Comparison of ENCODE assay signal across 10 cellular contexts in genomic region chr3:134426660-134427181, GRCh38. TPM values are rescaled to one million over a fixed set of nuclear protein-coding genes. Genes with fewer than 3 reads are reported as not detected.
DNase-seq lines count a peak whose midpoint lies in the region; FAIRE-seq and TF ChIP-seq lines count a peak whose summit lies in the region.
"Had no signal": no experiment of that assay in that cellular context is flagged by ENCODE, and none has a peak within 500 bp of the region (broad histone marks: within the 10 kb centered on the region; RNA-seq: fewer than 3 reads in every experiment).

No MANE protein-coding gene starts in this region.

- intact Hi-C loops in PC-9 (cut with micrococcal nuclease; ENCODE audit: unreplicated experiment) (loop anchor here (1.0 kb wide), 6 partner anchors 44 to 118 kb away; no protein-coding TSS in a partner anchor), endothelial cell of umbilical vein (cut with micrococcal nuclease) (loop anchor here (1.0 to 2.0 kb wide), 5 partner anchors 20 to 57 kb away; partner anchors contain the start of gene AMOTL2)

- dilution Hi-C loops in endothelial cell of umbilical vein (cut with MboI; ENCODE audit: extremely low pct_ligation_motif_present, low sequenced_read_pairs), result no loop called here

- TF ChIP-seq CTCF in PC-9 (conservative IDR thresholded peaks at IDR 0.05) (no peak), endothelial cell of umbilical vein (IDR thresholded peaks at IDR 0.05; ENCODE audit: extremely low read depth in 1 of 2, insufficient read depth in 1 of 2, low read depth in 1 of 2, low read length in 2 of 2) (no peak)

- H3K4me3 ChIP-seq in PC-9 (no peak overlapping the region), endothelial cell of umbilical vein (replicated peaks in 1 of 3; ENCODE audit: insufficient read depth in 1 of 3, low read depth in 1 of 3, low read length in 3 of 3) (no peak overlapping the region)

- H3K36me3 ChIP-seq in PC-9 (ENCODE audit: low read depth) (no peaks in the 10 kb centered on the region), endothelial cell of umbilical vein (ENCODE audit: control insufficient read depth in 2 of 2, extremely low read depth in 1 of 2, insufficient read depth in 2 of 2, low read length in 2 of 2) (no peaks in the 10 kb centered on the region)

- H3K4me1 ChIP-seq in PC-9 (replicated peaks; ENCODE audit: insufficient read depth) (peaks cover 31% of the 10 kb centered on the region), endothelial cell of umbilical vein (ENCODE audit: control insufficient read depth, extremely low read depth, insufficient read depth, low read length) (peaks cover 8% of the 10 kb centered on the region)

- H3F3A ChIP-seq in PC-9 (ENCODE audit: insufficient read depth, low read depth), result peaks cover 25% of the 10 kb centered on the region; the same call in 1 of the 2 replicates

- POLR2A ChIA-PET in PC-9 (lab: Charles Lee; ENCODE audit: unreplicated experiment) (interaction anchor here (0.6 to 1.3 kb wide), 5 partner anchors 45 to 974 kb away, joined by 3 to 15 read pairs (median 5); partner anchors contain the start of gene AMOTL2), endothelial cell of umbilical vein (lab: Charles Lee) (no interaction called here)

- H3K79me2 ChIP-seq in PC-9 (ENCODE audit: low read depth) (no peaks in the 10 kb centered on the region), endothelial cell of umbilical vein (ENCODE audit: control insufficient read depth, insufficient read depth, low read length) (no peaks in the 10 kb centered on the region)

- H2AFZ ChIP-seq in PC-9 (no peak overlapping the region), endothelial cell of umbilical vein (ENCODE audit: low read depth, low read length) (peak overlapping the region; percentile 13)

- no peaks in the 10 kb centered on the region for H3K9me1 ChIP-seq in endothelial cell of umbilical vein (replicated peaks; ENCODE audit: control insufficient read depth, extremely low read depth, insufficient read depth, low read length)

- H3K9me2 ChIP-seq in PC-9 (ENCODE audit: insufficient read depth), result no peaks in the 10 kb centered on the region

- no peak overlapping the region for H3K9ac ChIP-seq in endothelial cell of umbilical vein (replicated peaks; ENCODE audit: extremely low read depth, insufficient read depth, low read length)

- no peaks in the 10 kb centered on the region for H3K9me3 ChIP-seq in PC-9 (ENCODE audit: insufficient read depth, low read depth)
- H3K9me3 ChIP-seq in endothelial cell of umbilical vein (replicated peaks; ENCODE audit: control insufficient read depth, insufficient read depth, low read length), result no peaks in the 10 kb centered on the region

- no peaks in the 10 kb centered on the region for H4K20me1 ChIP-seq in PC-9 (ENCODE audit: insufficient read depth)
- no peaks in the 10 kb centered on the region for H4K20me1 ChIP-seq in endothelial cell of umbilical vein (replicated peaks; ENCODE audit: control insufficient read depth, extremely low read depth, insufficient read depth, low read length)

- BruUV-seq in PC-9 (replicated peaks; lab: Mats Ljungman, UMichigan) (TSS peak; percentile 95), endothelial cell of umbilical vein (replicated peaks; lab: Mats Ljungman, UMichigan) (no TSS peak)

- TF ChIP-seq POLR2A in endothelial cell of umbilical vein (IDR thresholded peaks at IDR 0.05; ENCODE audit: low read depth, low read length), result no peak

- DNase-seq in AG20443 (ENCODE audit: low spot score), result peak; percentile 76
- no peak for DNase-seq in PC-9
- no peak for DNase-seq in endothelial cell of umbilical vein (ENCODE audit: low read depth, low spot score)
- DNase-seq in non-pigmented ciliary epithelial cell (ENCODE audit: low read depth), result peak; percentile 51
- DNase-seq in central memory CD4-positive, alpha-beta T cell, result no peak
- no peak for DNase-seq in activated naive CD4-positive, alpha-beta T cell (lab: John Stamatoyannopoulos, UW)
- DNase-seq in COR-L47 (lab: John Stamatoyannopoulos, UW), result no peak
- no peak for DNase-seq in stimulated activated naive CD4-positive, alpha-beta T cell (lab: John Stamatoyannopoulos, UW)
- DNase-seq: activated CD4-positive, CD25-positive, alpha-beta regulatory T cell treated with anti-CD3 and anti-CD28 coated beads, Interleukin-2, amount 50 U/mL, for 72 hours; activated T-cell treated with anti-CD3 and anti-CD28 coated beads, Interleukin-2, amount 50 U/mL, for 72 hours had no signal

- H3K4me2 ChIP-seq in PC-9 (peak overlapping the region; percentile 46), endothelial cell of umbilical vein (ENCODE audit: insufficient read depth, low read length) (peak overlapping the region; percentile 11)

- CTCF ChIA-PET in PC-9 (lab: Charles Lee) (interaction anchor here (0.9 to 1.4 kb wide), 2 partner anchors 45 to 47 kb away, joined by 7 to 27 read pairs; no protein-coding TSS in a partner anchor), endothelial cell of umbilical vein (lab: Charles Lee) (interaction anchor here (1.1 to 4.3 kb wide), 4 partner anchors 10 to 49 kb away, joined by 3 to 29 read pairs (median 6); no protein-coding TSS in a partner anchor)

- H3K27me3 ChIP-seq in PC-9 (ENCODE audit: insufficient read depth, low read depth), result no peaks in the 10 kb centered on the region
- peaks cover under 1 to 11% of the 10 kb centered on the region in 2 experiments for H3K27me3 ChIP-seq in endothelial cell of umbilical vein (ENCODE audit: control insufficient read depth in 2 of 2, insufficient read depth in 2 of 2, low read length in 2 of 2)

- peak overlapping the region; percentile 60 for H3K27ac ChIP-seq in PC-9
- H3K27ac ChIP-seq in endothelial cell of umbilical vein (ENCODE audit: insufficient read depth, low read depth, low read length), result peak overlapping the region; percentile 59

- FAIRE-seq in endothelial cell of umbilical vein (lab: Jason Lieb, UNC), result no peak

TF ChIP-seq in endothelial cell of umbilical vein, 7 proteins besides CTCF, POLR2A, EP300 and RAD21:
- no peak for TF ChIP-seq FOS (IDR thresholded peaks at IDR 0.05; ENCODE audit: borderline replicate concordance, insufficient read depth, low read length)
- TF ChIP-seq, protein P1, sequence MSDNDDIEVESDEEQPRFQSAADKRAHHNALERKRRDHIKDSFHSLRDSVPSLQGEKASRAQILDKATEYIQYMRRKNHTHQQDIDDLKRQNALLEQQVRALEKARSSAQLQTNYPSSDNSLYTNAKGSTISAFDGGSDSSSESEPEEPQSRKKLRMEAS (IDR thresholded peaks at IDR 0.05; ENCODE audit: insufficient read depth, insufficient read length), result no peak
- TF ChIP-seq MYC (IDR thresholded peaks at IDR 0.05; ENCODE audit: low read depth, low read length), result no peak
- no peak for TF ChIP-seq JUN (IDR thresholded peaks at IDR 0.05; ENCODE audit: borderline replicate concordance, insufficient read depth, insufficient read length, low read depth)
- TF ChIP-seq GATA2 (IDR thresholded peaks at IDR 0.05; ENCODE audit: insufficient read depth, insufficient read length, low read depth, low read length), result no peak
- no peak for TF ChIP-seq EZH2 (IDR thresholded peaks at IDR 0.05; ENCODE audit: borderline replicate concordance, low read depth, low read length, severe bottlenecking)
- no peak for TF ChIP-seq POLR2AphosphoS5 (IDR thresholded peaks at IDR 0.05; ENCODE audit: insufficient read depth, low read depth, low read length)
TF ChIP-seq in endothelial cell of umbilical vein: peak in this region for 0.

RNA-seq across cellular contexts. Expression of gene AMOTL2, which starts 52.5 kb away (rescaled TPM):
- 147 and 221 TPM in 2 replicates for total RNA-seq in PC-9 (2021)
- total RNA-seq in endothelial cell of umbilical vein, result 145 and 167 TPM in 2 replicates
- polyA plus RNA-seq in endothelial cell of umbilical vein, result 129 and 130 TPM in 2 replicates
- 123 and 135 TPM in 2 replicates for polyA plus RNA-seq in endothelial cell of umbilical vein (2011; cell fraction: cytosol; rRNA removed)
- 200 and 222 TPM in 2 replicates for polyA plus RNA-seq in endothelial cell of umbilical vein (2011; cell fraction: nucleus; rRNA removed)
- 67.7 and 69.8 TPM in 2 replicates for polyA plus RNA-seq in endothelial cell of umbilical vein (2012)
- polyA minus RNA-seq in endothelial cell of umbilical vein, result 186 and 195 TPM in 2 replicates
- 41.2 TPM for polyA minus RNA-seq in endothelial cell of umbilical vein (2011; cell fraction: cytosol; rRNA and poly(A)+ RNA removed)
- 95.7 and 170 TPM in 2 replicates for polyA minus RNA-seq in endothelial cell of umbilical vein (2011; cell fraction: nucleus; rRNA and poly(A)+ RNA removed)

RNA-seq across cellular contexts. Expression of gene ANAPC13, which starts 59.1 kb away (rescaled TPM):
- total RNA-seq in PC-9 (2021) (52.7 and 61.8 TPM in 2 replicates), endothelial cell of umbilical vein (50.8 and 58.6 TPM in 2 replicates)
- 32.2 and 48.4 TPM in 2 replicates for polyA plus RNA-seq in endothelial cell of umbilical vein
- 71.2 and 75.9 TPM in 2 replicates for polyA plus RNA-seq in endothelial cell of umbilical vein (2011; cell fraction: cytosol; rRNA removed)
- 27.4 and 35.1 TPM in 2 replicates for polyA plus RNA-seq in endothelial cell of umbilical vein (2011; cell fraction: nucleus; rRNA removed)
- polyA plus RNA-seq in endothelial cell of umbilical vein (2012), result 77.3 and 108 TPM in 2 replicates
- 14.2 and 21.6 TPM in 2 replicates for polyA minus RNA-seq in endothelial cell of umbilical vein
- polyA minus RNA-seq in endothelial cell of umbilical vein (2011; cell fraction: cytosol; rRNA and poly(A)+ RNA removed), result 18.0 TPM
- 16.1 and 19.2 TPM in 2 replicates for polyA minus RNA-seq in endothelial cell of umbilical vein (2011; cell fraction: nucleus; rRNA and poly(A)+ RNA removed)

RNA-seq across cellular contexts. Expression of gene CEP63, which starts 59.1 kb away (rescaled TPM):
- total RNA-seq in PC-9 (2021), result 28.5 and 31.5 TPM in 2 replicates
- 24.9 and 29.4 TPM in 2 replicates for total RNA-seq in endothelial cell of umbilical vein
- polyA plus RNA-seq in endothelial cell of umbilical vein, result 3.8 and 5.7 TPM in 2 replicates
- polyA plus RNA-seq in endothelial cell of umbilical vein (2011; cell fraction: cytosol; rRNA removed), result 8.0 and 9.4 TPM in 2 replicates
- polyA plus RNA-seq in endothelial cell of umbilical vein (2011; cell fraction: nucleus; rRNA removed), result 9.5 and 12.5 TPM in 2 replicates
- polyA plus RNA-seq in endothelial cell of umbilical vein (2012), result 17.7 and 26.2 TPM in 2 replicates
- polyA minus RNA-seq in endothelial cell of umbilical vein, result 7.3 and 7.5 TPM in 2 replicates
- 12.6 TPM for polyA minus RNA-seq in endothelial cell of umbilical vein (2011; cell fraction: cytosol; rRNA and poly(A)+ RNA removed)
- 22.6 and 27.3 TPM in 2 replicates for polyA minus RNA-seq in endothelial cell of umbilical vein (2011; cell fraction: nucleus; rRNA and poly(A)+ RNA removed)

Comparison
In these comparisons a context has a peak if more than half of its experiments do, and no peak if none do; other contexts are left out.
1. DNase-seq: peak in AG20443 (single experiment) and non-pigmented ciliary epithelial cell (single experiment); none in PC-9 (0 of 2), endothelial cell of umbilical vein (single experiment), central memory CD4-positive, alpha-beta T cell (single experiment), activated naive CD4-positive, alpha-beta T cell (0 of 4), COR-L47 (single experiment) and stimulated activated naive CD4-positive, alpha-beta T cell (0 of 6).